ENCODE assay signal across 14 cellular contexts in the genomic region with DNA sequence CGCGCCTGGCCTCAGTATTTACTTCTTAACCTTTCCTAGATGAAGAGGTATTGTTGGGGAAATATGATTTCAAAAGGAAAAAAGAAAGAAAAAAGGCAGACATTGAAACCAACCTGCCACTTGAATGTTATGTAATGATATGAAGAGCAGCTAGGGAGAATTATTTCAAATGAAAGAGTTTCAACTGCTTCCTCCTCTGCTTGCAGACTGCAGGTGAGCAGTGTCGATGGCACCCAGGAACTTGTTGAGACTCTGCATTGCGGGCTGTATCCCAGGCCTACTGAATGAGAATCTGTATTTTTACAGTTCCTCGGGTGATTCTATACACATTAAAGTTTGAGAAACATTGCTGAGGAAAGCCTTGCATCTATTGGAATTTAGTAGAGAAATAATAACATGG. TPM values are rescaled to one million over a fixed set of nuclear protein-coding genes. Genes with fewer than 3 reads are reported as not detected.
DNase-seq lines count a peak whose midpoint lies in the region; ATAC-seq and TF ChIP-seq lines count a peak whose summit lies in the region.
"Had no signal": no experiment of that assay in that cellular context is flagged by ENCODE, and none has a peak within 500 bp of the region (broad histone marks: within the 10 kb centered on the region; RNA-seq: fewer than 3 reads in every experiment).

No MANE protein-coding gene starts in this region.

- H3K4me3 ChIP-seq in muscle layer of duodenum (ENCODE audit: low read depth in 1 of 2, low read length in 2 of 2) (no peak overlapping the region), tibial artery (no peak overlapping the region), gastrocnemius medialis (no peak overlapping the region)
- H3K4me3 ChIP-seq: Peyer's patch had no signal

- H3K4me1 ChIP-seq in muscle layer of duodenum (ENCODE audit: control insufficient read depth in 1 of 2, insufficient read depth in 2 of 2, low read length in 2 of 2) (peaks cover 6 to 25% of the 10 kb centered on the region in 2 donors), tibial artery (peaks cover 0 to 70% (median 26%) of the 10 kb centered on the region in 4 donors), gastrocnemius medialis (peaks cover 47 to 52% of the 10 kb centered on the region in 2 donors)

- no peak for TF ChIP-seq POLR2A in gastrocnemius medialis (IDR thresholded peaks at IDR 0.05)

- H3K27ac ChIP-seq in muscle layer of duodenum (ENCODE audit: low read length) = peak overlapping the region; percentile 11
- peak overlapping the region; percentile 9 to 61 for H3K27ac ChIP-seq in tibial artery
- H3K27ac ChIP-seq in gastrocnemius medialis = peak overlapping the region in 2 of 4 donors; percentile 58 to 65
- H3K27ac ChIP-seq: C4-2B had no signal

- peak overlapping the region; percentile 53 for H3K4me3 Mint-ChIP-seq in activated naive CD4-positive, alpha-beta T cell treated with anti-CD3 and anti-CD28 coated beads, Interleukin-2, amount 50 U/mL, for 24 hours
- H3K4me3 Mint-ChIP-seq in T-cell = peak overlapping the region in 1 of 3 donors; percentile 18

- no peaks in the 10 kb centered on the region for H3K9me3 ChIP-seq in muscle layer of duodenum (ENCODE audit: control insufficient read depth in 1 of 2, low read length in 2 of 2)
- H3K9me3 ChIP-seq in tibial artery = no peaks in the 10 kb centered on the region
- no peaks in the 10 kb centered on the region for H3K9me3 ChIP-seq in gastrocnemius medialis
- H3K9me3 ChIP-seq: Caco-2, Peyer's patch had no signal

- intact Hi-C loops in tibial artery (cut with DNase I; ENCODE audit: low total_unique reads) = no loop called here
- intact Hi-C loops in gastrocnemius medialis (cut with DNase I; ENCODE audit: low total_unique reads) = loop anchor here (5.0 to 10.0 kb wide), 3 partner anchors 150 to 875 kb away; no protein-coding TSS in a partner anchor

- no peak for ATAC-seq in T-cell (replicated peaks in 1 of 4)
- no peak for ATAC-seq in gastrocnemius medialis
- ATAC-seq in HG03280 (IDR thresholded peaks at IDR 0.05; ENCODE audit: unreplicated experiment) = no peak

- H3K36me3 ChIP-seq in muscle layer of duodenum (ENCODE audit: control insufficient read depth in 1 of 2, insufficient read depth in 2 of 2, low read length in 2 of 2) = peaks cover 0 to 7% of the 10 kb centered on the region in 2 donors
- H3K36me3 ChIP-seq in tibial artery = no peaks in the 10 kb centered on the region
- no peaks in the 10 kb centered on the region for H3K36me3 ChIP-seq in gastrocnemius medialis
- H3K36me3 ChIP-seq: Peyer's patch had no signal

- no peak for TF ChIP-seq CTCF in tibial artery (IDR thresholded peaks at IDR 0.05)
- TF ChIP-seq CTCF in gastrocnemius medialis (IDR thresholded peaks at IDR 0.05 in 4 of 5, conservative IDR thresholded peaks at IDR 0.05 in 1 of 5) = no peak

- H3K4me1 Mint-ChIP-seq in activated naive CD4-positive, alpha-beta T cell treated with anti-CD3 and anti-CD28 coated beads, Interleukin-2, amount 50 U/mL, for 24 hours = peaks cover 54% of the 10 kb centered on the region
- H3K4me1 Mint-ChIP-seq in T-cell = peaks cover 47 to 48% (median 48%) of the 10 kb centered on the region in 3 donors

- no peak for DNase-seq in activated naive CD4-positive, alpha-beta T cell treated with Interleukin-2 at 50 U/mL for 16 hours
- DNase-seq in T-cell (no peak), tibial artery (no peak), gastrocnemius medialis (no peak), amygdala (lab: John Stamatoyannopoulos, UW) (no peak)
- DNase-seq: Caco-2, Karpas-422, NCI-H187 treated with DMSO at 0.1 percent for 48 hours, NCI-H2171 treated with DMSO at 0.1 percent for 48 hours, Peyer's patch had no signal

- H3K9me3 Mint-ChIP-seq in activated naive CD4-positive, alpha-beta T cell treated with anti-CD3 and anti-CD28 coated beads, Interleukin-2, amount 50 U/mL, for 24 hours = no peaks in the 10 kb centered on the region
- H3K9me3 Mint-ChIP-seq in T-cell = no peaks in the 10 kb centered on the region

- peak overlapping the region; percentile 71 for H3K27ac Mint-ChIP-seq in activated naive CD4-positive, alpha-beta T cell treated with anti-CD3 and anti-CD28 coated beads, Interleukin-2, amount 50 U/mL, for 24 hours
- peak overlapping the region; percentile 65 to 80 for H3K27ac Mint-ChIP-seq in T-cell

- no peaks in the 10 kb centered on the region for H3K27me3 Mint-ChIP-seq in activated naive CD4-positive, alpha-beta T cell treated with anti-CD3 and anti-CD28 coated beads, Interleukin-2, amount 50 U/mL, for 24 hours
- H3K27me3 Mint-ChIP-seq in T-cell = no peaks in the 10 kb centered on the region

- in situ Hi-C loops in gastrocnemius medialis (cut with MboI; ENCODE audit: low sequenced_read_pairs in 4 of 4) = loop anchor here in 3 of 4 donors (10.0 to 25.0 kb wide), 3 partner anchors 212 to 352 kb away; no protein-coding TSS in a partner anchor

- CTCF ChIA-PET in T-cell (lab: Charles Lee) = no interaction called here

- POLR2A ChIA-PET in T-cell (lab: Charles Lee) = no interaction called here

- H3K27me3 ChIP-seq in muscle layer of duodenum (ENCODE audit: low read depth, low read length) (no peaks in the 10 kb centered on the region), tibial artery (no peaks in the 10 kb centered on the region), gastrocnemius medialis (no peaks in the 10 kb centered on the region)
- H3K27me3 ChIP-seq: Peyer's patch had no signal

- no peaks in the 10 kb centered on the region for H3K36me3 Mint-ChIP-seq in activated naive CD4-positive, alpha-beta T cell treated with anti-CD3 and anti-CD28 coated beads, Interleukin-2, amount 50 U/mL, for 24 hours
- peaks cover under 1% of the 10 kb centered on the region for H3K36me3 Mint-ChIP-seq in T-cell

RNA-seq across cellular contexts. Expression of a gene that starts 3.7 kb away (rescaled TPM):
- 100 to 1,000 TPM in 3 of 5 donors, 10 to 100 TPM in 2; 87.0 to 117 (median 104) TPM for total RNA-seq in T-cell
- total RNA-seq in gastrocnemius medialis = 10 to 100 TPM in 2 of 4 donors, 1 to 10 TPM in 2; 8.0 to 20.9 (median 10.6) TPM

Comparison
In these comparisons a context has a peak if more than half of its experiments do, and no peak if none do; other contexts are left out.
1. RNA of a gene that starts 3.7 kb away (total RNA-seq): 87.0 to 117 TPM in T-cell; 8.0 to 20.9 TPM in gastrocnemius medialis; every median in the first group is over 4 times any median in the second.